In the genomic region with DNA sequence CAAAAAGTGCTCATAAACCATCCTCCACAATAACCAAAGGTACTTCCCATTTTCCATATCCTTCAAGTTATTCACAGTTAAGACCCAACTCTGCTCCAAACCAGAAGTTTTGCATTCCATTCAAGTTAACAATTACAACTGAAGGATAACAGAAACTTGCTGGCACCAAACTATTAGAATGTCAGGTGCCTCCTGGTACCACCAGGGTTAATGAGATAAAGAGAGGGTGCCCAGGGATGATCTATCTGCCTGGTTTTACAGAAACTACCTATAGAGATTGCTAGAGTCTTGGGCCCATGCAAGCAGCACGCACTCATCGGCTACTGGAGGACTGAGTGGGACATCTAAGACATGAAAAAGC, we compare ENCODE assay signal across 11 cellular contexts.
A peak's percentile ranks its signal among the peaks of the same experiment; 100 is the strongest.
DNase-seq lines count a peak whose midpoint lies in the region; ATAC-seq, FAIRE-seq and TF ChIP-seq lines count a peak whose summit lies in the region.
"Had no signal": no experiment of that assay in that cellular context is flagged by ENCODE, and none has a peak within 500 bp of the region (broad histone marks: within the 10 kb centered on the region; RNA-seq: fewer than 3 reads in every experiment).

No MANE protein-coding gene starts in this region.

- H3K9ac ChIP-seq in MM.1S (ENCODE audit: low read length) = peak overlapping the region; percentile 27; the same call in 1 of the 2 replicates

- no peak for FAIRE-seq in bronchial epithelial cell (lab: Jason Lieb, UNC)
- no peak for FAIRE-seq in frontal cortex (lab: Jason Lieb, UNC)

- H3K36me3 ChIP-seq in MM.1S (replicated peaks; ENCODE audit: insufficient read depth, low read length) = no peaks in the 10 kb centered on the region
- H3K36me3 ChIP-seq in bronchial epithelial cell (ENCODE audit: control insufficient read depth, insufficient read depth, low read length) = no peaks in the 10 kb centered on the region

- H3K27me3 ChIP-seq in MM.1S (replicated peaks; ENCODE audit: insufficient read depth, low read length) = no peaks in the 10 kb centered on the region
- no peaks in the 10 kb centered on the region for H3K27me3 ChIP-seq in bronchial epithelial cell (ENCODE audit: control insufficient read depth, insufficient read depth, low read length)

- ATAC-seq in GM18498 (IDR thresholded peaks at IDR 0.05; ENCODE audit: unreplicated experiment) = no peak

- H3K4me3 ChIP-seq in MM.1S (ENCODE audit: low read length) (peak overlapping the region; percentile 42), bronchial epithelial cell (ENCODE audit: low read depth, low read length) (no peak overlapping the region)

- H3K27ac ChIP-seq in MM.1S (ENCODE audit: low read length) = peak overlapping the region; percentile 84; the same call in 1 of the 2 replicates
- H3K27ac ChIP-seq: C4-2B had no signal

- peaks cover 14% of the 10 kb centered on the region for H3F3A ChIP-seq in MM.1S (ENCODE audit: insufficient read depth, low read length)

- peaks cover 60% of the 10 kb centered on the region for H3K79me2 ChIP-seq in MM.1S (ENCODE audit: low read length)

- peaks cover 17% of the 10 kb centered on the region for H3K4me1 ChIP-seq in MM.1S (ENCODE audit: low read length)

- peak overlapping the region; percentile 80 for H3K4me2 ChIP-seq in MM.1S (ENCODE audit: low read depth, low read length)

- peak; percentile 20 for DNase-seq in AG08395 (ENCODE audit: low spot score)
- no peak for DNase-seq in MM.1S
- peak; percentile 90 for DNase-seq in bronchial epithelial cell (ENCODE audit: low read depth)
- DNase-seq in mucosa of gallbladder (ENCODE audit: low spot score) = peak; percentile 62
- DNase-seq in frontal cortex (ENCODE audit: low spot score in 2 of 2) = no peak
- no peak for DNase-seq in SHP77 treated with DMSO at 0.1 percent for 48 hours (lab: John Stamatoyannopoulos, UW)
- DNase-seq in hepatic stellate cell (ENCODE audit: low spot score) = no peak
- DNase-seq: activated T-cell treated with anti-CD3 and anti-CD28 coated beads for 4 hours, NCI-H1436 treated with DMSO at 0.1 percent for 48 hours had no signal

- TF ChIP-seq CTCF in MM.1S (IDR thresholded peaks at IDR 0.05; ENCODE audit: low read length) = no peak
- TF ChIP-seq CTCF in bronchial epithelial cell (IDR thresholded peaks at IDR 0.05; ENCODE audit: insufficient read depth, low read length, severe bottlenecking) = no peak

- H2AFZ ChIP-seq in MM.1S (ENCODE audit: low read length) = no peak overlapping the region

- no peaks in the 10 kb centered on the region for H3K9me2 ChIP-seq in MM.1S (replicated peaks; ENCODE audit: insufficient read depth, low read length)

- no peaks in the 10 kb centered on the region for H4K20me1 ChIP-seq in MM.1S (ENCODE audit: insufficient read depth, low read length)

- H3K9me3 ChIP-seq in MM.1S (replicated peaks; ENCODE audit: insufficient read depth, low read length) = no peaks in the 10 kb centered on the region

Comparison
In these comparisons a context has a peak if more than half of its experiments do, and no peak if none do; other contexts are left out.
1. DNase-seq: peak in AG08395 (single experiment), bronchial epithelial cell (single experiment) and mucosa of gallbladder (single experiment); none in MM.1S (single experiment), frontal cortex (0 of 2), SHP77 treated with DMSO at 0.1 percent for 48 hours (single experiment) and hepatic stellate cell (single experiment).